ENCODE assay signal across 20 cellular contexts in the genomic region with DNA sequence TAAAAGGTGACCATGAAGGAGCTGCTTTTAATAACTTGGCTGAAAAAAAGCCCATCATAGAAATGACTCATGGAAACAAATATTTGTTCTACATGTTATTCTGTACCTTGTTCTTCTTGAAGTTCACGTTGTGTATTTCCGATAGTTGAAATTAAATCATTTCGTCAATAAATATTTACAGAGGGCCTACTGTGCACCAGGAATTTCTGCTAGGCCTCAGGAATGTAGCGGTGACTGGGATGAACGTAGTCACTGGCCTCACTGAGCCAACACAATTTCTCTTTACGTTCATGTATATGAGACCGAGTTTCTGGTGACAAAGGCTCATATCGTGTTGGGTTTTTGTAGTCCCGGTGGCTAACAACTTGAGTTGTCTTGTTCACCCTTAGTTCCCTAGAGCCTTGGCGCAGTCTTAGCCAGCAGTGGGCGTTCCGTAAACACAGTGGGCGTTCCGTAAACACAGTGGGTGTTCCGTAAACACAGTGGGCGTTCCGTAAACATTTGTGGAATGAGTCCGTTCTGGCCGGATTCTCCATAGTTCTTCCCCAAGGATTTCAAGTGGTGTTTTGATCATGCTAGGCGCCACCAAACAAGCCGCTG.
"Had no signal": no experiment of that assay in that cellular context is flagged by ENCODE, and none has a peak within 500 bp of the region (broad histone marks: within the 10 kb centered on the region; RNA-seq: fewer than 3 reads in every experiment).

No MANE protein-coding gene starts in this region.

- DNase-seq: cortex of kidney; dorsolateral prefrontal cortex; effector CD8-positive, alpha-beta T cell; heart left ventricle; hippocampal formation; left colon; left ventricle myocardium superior; naive thymus-derived CD4-positive, alpha-beta T cell; nephron progenitor cell; sigmoid colon; stimulated activated CD4-positive, alpha-beta T cell treated with anti-CD3 and anti-CD28 coated beads, Interleukin-2, amount 100 ng/mL, for 24 hours; stimulated activated naive CD4-positive, alpha-beta T cell; stomach; substantia nigra; transverse colon had no signal

- H3K9me3 Mint-ChIP-seq: nephron progenitor cell had no signal

- H3K27ac ChIP-seq: dorsolateral prefrontal cortex, heart left ventricle, neutrophil, sigmoid colon, skin epidermis, stomach, thoracic aorta, transverse colon had no signal

- H3K27me3 ChIP-seq: dorsolateral prefrontal cortex, heart left ventricle, sigmoid colon, transverse colon had no signal

- ATAC-seq: esophagus mucosa; heart left ventricle; left colon; left ventricle myocardium superior; naive thymus-derived CD4-positive, alpha-beta T cell had no signal

- H3K36me3 ChIP-seq: heart left ventricle, neutrophil, sigmoid colon, stomach, thoracic aorta, transverse colon had no signal

- H3K4me1 ChIP-seq: sigmoid colon, transverse colon had no signal

- H3K9me3 ChIP-seq: heart left ventricle, neutrophil, sigmoid colon, stomach, thoracic aorta, transverse colon had no signal

- H3K4me3 ChIP-seq: dorsolateral prefrontal cortex, heart left ventricle, lung, sigmoid colon, skin epidermis, stomach, thoracic aorta, transverse colon had no signal

- H3K27ac Mint-ChIP-seq: naive thymus-derived CD4-positive, alpha-beta T cell; nephron progenitor cell had no signal

- H3K4me1 Mint-ChIP-seq: naive thymus-derived CD4-positive, alpha-beta T cell had no signal

- H3K4me3 Mint-ChIP-seq: naive thymus-derived CD4-positive, alpha-beta T cell; nephron progenitor cell had no signal

- H3K36me3 Mint-ChIP-seq: naive thymus-derived CD4-positive, alpha-beta T cell had no signal
